ENCODE assay signal across 8 cellular contexts in the genomic region with DNA sequence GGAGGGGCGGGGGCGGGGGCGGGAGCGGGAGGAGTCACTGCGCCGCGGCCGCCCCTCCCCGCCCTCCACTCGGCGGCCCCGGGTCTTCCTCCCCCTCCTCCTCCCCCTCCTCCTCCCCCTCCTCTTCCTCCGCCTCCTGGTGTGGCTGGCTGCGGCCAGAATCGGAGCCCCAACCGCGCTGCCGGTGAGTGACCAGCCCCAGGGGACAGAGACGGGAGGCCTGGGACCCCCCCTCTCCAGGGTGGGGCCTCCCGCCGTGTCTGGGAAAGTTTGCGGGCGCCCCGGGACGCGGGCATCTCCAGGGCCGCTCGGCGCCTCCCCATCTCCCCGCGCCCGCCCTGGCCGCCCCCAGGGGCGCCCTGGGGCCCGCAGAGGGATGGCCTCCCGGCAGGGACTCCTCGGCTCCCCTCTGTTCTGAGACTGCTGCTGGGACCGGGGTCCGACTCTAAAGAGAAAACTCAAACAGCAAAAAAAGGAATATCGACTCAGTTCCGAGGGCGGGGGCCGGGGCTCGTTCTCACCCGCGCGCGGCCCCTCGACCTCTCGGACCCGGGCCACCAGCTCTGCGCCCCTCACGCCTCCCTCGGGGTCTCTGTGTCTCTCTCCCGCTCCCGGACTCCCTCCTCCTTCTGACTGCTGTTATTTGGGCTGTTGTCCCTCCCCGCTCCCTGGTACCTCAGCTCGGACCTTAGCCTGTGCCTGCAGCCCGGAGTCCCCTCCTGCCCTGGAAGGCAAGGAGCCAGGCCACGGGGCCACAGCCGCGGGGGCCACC. TPM values are rescaled to one million over a fixed set of nuclear protein-coding genes. Genes with fewer than 3 reads are reported as not detected.
DNase-seq lines count a peak whose midpoint lies in the region; ATAC-seq, FAIRE-seq and TF ChIP-seq lines count a peak whose summit lies in the region.

A gene with protein sequence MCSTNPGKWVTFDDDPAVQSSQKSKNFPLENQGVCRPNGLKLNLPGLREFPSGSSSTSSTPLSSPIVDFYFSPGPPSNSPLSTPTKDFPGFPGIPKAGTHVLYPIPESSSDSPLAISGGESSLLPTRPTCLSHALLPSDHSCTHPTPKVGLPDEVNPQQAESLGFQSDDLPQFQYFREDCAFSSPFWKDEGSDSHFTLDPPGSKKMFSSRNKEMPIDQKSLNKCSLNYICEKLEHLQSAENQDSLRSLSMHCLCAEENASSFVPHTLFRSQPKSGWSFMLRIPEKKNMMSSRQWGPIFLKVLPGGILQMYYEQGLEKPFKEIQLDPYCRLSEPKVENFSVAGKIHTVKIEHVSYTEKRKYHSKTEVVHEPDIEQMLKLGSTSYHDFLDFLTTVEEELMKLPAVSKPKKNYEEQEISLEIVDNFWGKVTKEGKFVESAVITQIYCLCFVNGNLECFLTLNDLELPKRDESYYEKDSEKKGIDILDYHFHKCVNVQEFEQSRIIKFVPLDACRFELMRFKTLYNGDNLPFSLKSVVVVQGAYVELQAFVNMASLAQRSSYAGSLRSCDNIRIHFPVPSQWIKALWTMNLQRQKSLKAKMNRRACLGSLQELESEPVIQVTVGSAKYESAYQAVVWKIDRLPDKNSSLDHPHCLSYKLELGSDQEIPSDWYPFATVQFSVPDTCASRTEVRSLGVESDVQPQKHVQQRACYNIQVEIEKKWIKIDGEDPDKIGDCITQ (plus strand): TSS at position 122 of the 772 bp plus-strand sequence. CDS start 50,480 bp downstream, outside the sequence.

- WGBS in neuronal stem cell (ENCODE audit: extremely low coverage in 2 of 2, insufficient read length in 2 of 2, insufficient replicate concordance in 1 of 2), 2 donors, result no CpG with 5 or more reads among the region's 62 CpGs

- peak within 1 kb of the TSS; percentile 63 for H3K23ac ChIP-seq in neuronal stem cell (ENCODE audit: low read depth, low read length, poor library complexity)

- no peak within 1 kb of the TSS for H3K4ac ChIP-seq in neuronal stem cell (ENCODE audit: low read length)

- peak within 1 kb of the TSS; percentile 85 for H3K4me3 Mint-ChIP-seq in activated T-helper 1 cell treated with anti-CD3 and anti-CD28 coated beads, Interleukin-12 subunit alpha, Interleukin-12 subunit beta, Interleukin-2, Interleukin-4 antibody, amounts not matched to agents 30 ng/mL and 10 ng/mL and 1 ng/mL, durations not matched to agents 14 hours and 24 hours and 36 hours

- ATAC-seq in HG03521 (IDR thresholded peaks at IDR 0.05; ENCODE audit: unreplicated experiment) (no peak), GM21528 (IDR thresholded peaks at IDR 0.05; ENCODE audit: low FRiP score, unreplicated experiment) (no peak)

- H3K27me3 ChIP-seq in Loucy (ENCODE audit: insufficient read depth, low read length, poor library complexity, severe bottlenecking), result no peaks in the 10 kb centered on the region
- no peaks in the 10 kb centered on the region for H3K27me3 ChIP-seq in neuronal stem cell (ENCODE audit: control insufficient read depth in 3 of 3, insufficient read depth in 3 of 3, low read depth in 1 of 3, low read length in 3 of 3)

- no peak within 1 kb of the TSS for H4K8ac ChIP-seq in neuronal stem cell (ENCODE audit: low read depth, low read length)

- H3K18ac ChIP-seq in neuronal stem cell (ENCODE audit: low read length), result peak within 1 kb of the TSS; percentile 96

- peak within 1 kb of the TSS; percentile 81 for H3K4me3 ChIP-seq in Loucy (ENCODE audit: low read length, poor library complexity, severe bottlenecking)
- peak within 1 kb of the TSS; percentile 81 to 88 for H3K4me3 ChIP-seq in neuronal stem cell (ENCODE audit: low read length in 2 of 2)

- peaks cover 14% of the 10 kb centered on the region for H3K4me1 ChIP-seq in Loucy (ENCODE audit: insufficient read depth, low read length, poor library complexity, severe bottlenecking)
- peaks cover 8 to 10% of the 10 kb centered on the region in 2 donors for H3K4me1 ChIP-seq in neuronal stem cell (ENCODE audit: control insufficient read depth in 2 of 2, insufficient read depth in 1 of 2, low read depth in 1 of 2, low read length in 2 of 2)

- H4K20me1 ChIP-seq in Loucy (ENCODE audit: insufficient read depth, low read length, poor library complexity, severe bottlenecking), result no peaks in the 10 kb centered on the region

- peak; percentile 23; the same call in 1 of the 2 replicates for TF ChIP-seq CTCF in Loucy (conservative IDR thresholded peaks at IDR 0.05; ENCODE audit: low read length)

- peaks cover 11% of the 10 kb centered on the region for H3K4me1 Mint-ChIP-seq in activated T-helper 1 cell treated with anti-CD3 and anti-CD28 coated beads, Interleukin-12 subunit alpha, Interleukin-12 subunit beta, Interleukin-2, Interleukin-4 antibody, amounts not matched to agents 30 ng/mL and 10 ng/mL and 1 ng/mL, durations not matched to agents 14 hours and 24 hours and 36 hours (ENCODE audit: low read depth)

- peak within 1 kb of the TSS; percentile 80 for H2BK5ac ChIP-seq in neuronal stem cell (ENCODE audit: low read length)

- no peaks in the 10 kb centered on the region for H3K9me3 ChIP-seq in Loucy (ENCODE audit: insufficient read depth, low read depth, low read length)
- H3K9me3 ChIP-seq in neuronal stem cell (replicated peaks in 1 of 2; ENCODE audit: control insufficient read depth in 2 of 2, insufficient read depth in 1 of 2, low read depth in 1 of 2, low read length in 2 of 2), result no peaks in the 10 kb centered on the region

- peak within 1 kb of the TSS; percentile 63 for H3K27ac ChIP-seq in neuronal stem cell (replicated peaks; ENCODE audit: low read length)

- peak within 1 kb of the TSS; percentile 65 for H2BK120ac ChIP-seq in neuronal stem cell (ENCODE audit: low read depth, low read length)

- DNase-seq in AG08396 (ENCODE audit: low spot score) (peak; percentile 73), GM19239 (ENCODE audit: insufficient read length, low spot score) (peak; percentile 24), frontal cortex (ENCODE audit: low spot score in 2 of 2) (peak; percentile 60 to 61), neuronal stem cell (ENCODE audit: low spot score) (peak; percentile 45)
- no peak for DNase-seq in activated T-helper 1 cell treated with anti-CD3 and anti-CD28 coated beads, Interleukin-12 subunit alpha, Interleukin-12 subunit beta, Interleukin-2, Interleukin-4 antibody, amounts not matched to agents 30 ng/mL and 10 ng/mL and 1 ng/mL, durations not matched to agents 14 hours and 24 hours and 36 hours (ENCODE audit: low spot score)

- H3K36me3 ChIP-seq in Loucy (ENCODE audit: insufficient read depth, low read length) (no peaks in the 10 kb centered on the region), neuronal stem cell (replicated peaks in 1 of 2; ENCODE audit: control insufficient read depth in 2 of 2, insufficient read depth in 2 of 2, low read length in 2 of 2) (no peaks in the 10 kb centered on the region)

- H2BK12ac ChIP-seq in neuronal stem cell (ENCODE audit: low read length), result peak within 1 kb of the TSS; percentile 69

- intact Hi-C loops in activated T-helper 1 cell treated with anti-CD3 and anti-CD28 coated beads, Interleukin-12 subunit alpha, Interleukin-12 subunit beta, Interleukin-2, Interleukin-4 antibody, amounts not matched to agents 30 ng/mL and 10 ng/mL and 1 ng/mL, durations not matched to agents 14 hours and 24 hours and 36 hours (cut with micrococcal nuclease), result no loop called here

- H3K9ac ChIP-seq in Loucy (ENCODE audit: low read depth, low read length, poor library complexity, severe bottlenecking), result peak within 1 kb of the TSS; percentile 69
- peak within 1 kb of the TSS; percentile 89 for H3K9ac ChIP-seq in neuronal stem cell (ENCODE audit: low read depth, low read length, poor library complexity)

- peak within 1 kb of the TSS; percentile 62 for H3K27ac Mint-ChIP-seq in activated T-helper 1 cell treated with anti-CD3 and anti-CD28 coated beads, Interleukin-12 subunit alpha, Interleukin-12 subunit beta, Interleukin-2, Interleukin-4 antibody, amounts not matched to agents 30 ng/mL and 10 ng/mL and 1 ng/mL, durations not matched to agents 14 hours and 24 hours and 36 hours

- no peaks in the 10 kb centered on the region for H3K9me3 Mint-ChIP-seq in activated T-helper 1 cell treated with anti-CD3 and anti-CD28 coated beads, Interleukin-12 subunit alpha, Interleukin-12 subunit beta, Interleukin-2, Interleukin-4 antibody, amounts not matched to agents 30 ng/mL and 10 ng/mL and 1 ng/mL, durations not matched to agents 14 hours and 24 hours and 36 hours

- 0 out of 2 replicates have a peak, but pooled peaks cover 4% of the 10 kb centered on the region for H3F3A ChIP-seq in Loucy (ENCODE audit: low read depth)

- FAIRE-seq in GM19239 (lab: Jason Lieb, UNC) (no peak), frontal cortex (lab: Jason Lieb, UNC) (no peak)

- peak within 1 kb of the TSS; percentile 47 for H2BK15ac ChIP-seq in neuronal stem cell (ENCODE audit: low read length)

- peak within 1 kb of the TSS; percentile 99 for H2AFZ ChIP-seq in Loucy (ENCODE audit: low read length)
- peak within 1 kb of the TSS; percentile 92 for H2AFZ ChIP-seq in neuronal stem cell (ENCODE audit: low read length)

- peak within 1 kb of the TSS; percentile 84 for H3K14ac ChIP-seq in neuronal stem cell (ENCODE audit: low read length)

- H3K4me2 ChIP-seq in Loucy (ENCODE audit: low read depth, low read length, poor library complexity, severe bottlenecking) (peak within 1 kb of the TSS; percentile 76), neuronal stem cell (ENCODE audit: insufficient read depth, low read length, poor library complexity, severe bottlenecking) (peak within 1 kb of the TSS; percentile 68)

- no peaks in the 10 kb centered on the region for H3K79me2 ChIP-seq in Loucy (ENCODE audit: insufficient read depth, low read length)

- peak within 1 kb of the TSS; percentile 77 for H2AK5ac ChIP-seq in neuronal stem cell (ENCODE audit: low read depth, low read length)

- peaks cover 12% of the 10 kb centered on the region for H3K27me3 Mint-ChIP-seq in activated T-helper 1 cell treated with anti-CD3 and anti-CD28 coated beads, Interleukin-12 subunit alpha, Interleukin-12 subunit beta, Interleukin-2, Interleukin-4 antibody, amounts not matched to agents 30 ng/mL and 10 ng/mL and 1 ng/mL, durations not matched to agents 14 hours and 24 hours and 36 hours (ENCODE audit: insufficient read depth)

- peak within 1 kb of the TSS; percentile 88 for H4K91ac ChIP-seq in neuronal stem cell (ENCODE audit: low read depth, low read length, poor library complexity)

- peaks cover 6% of the 10 kb centered on the region for H3K79me1 ChIP-seq in neuronal stem cell (ENCODE audit: low read depth, low read length)

- peaks cover 7% of the 10 kb centered on the region for H3K36me3 Mint-ChIP-seq in activated T-helper 1 cell treated with anti-CD3 and anti-CD28 coated beads, Interleukin-12 subunit alpha, Interleukin-12 subunit beta, Interleukin-2, Interleukin-4 antibody, amounts not matched to agents 30 ng/mL and 10 ng/mL and 1 ng/mL, durations not matched to agents 14 hours and 24 hours and 36 hours (ENCODE audit: low read depth)

- H3K9me2 ChIP-seq in Loucy (replicated peaks; ENCODE audit: low read depth, low read length), result no peaks in the 10 kb centered on the region

RNA-seq across cellular contexts. Expression of the gene that starts here (rescaled TPM):
- total RNA-seq in activated T-helper 1 cell treated with anti-CD3 and anti-CD28 coated beads, Interleukin-12 subunit alpha, Interleukin-12 subunit beta, Interleukin-2, Interleukin-4 antibody, amounts not matched to agents 30 ng/mL and 10 ng/mL and 1 ng/mL, durations not matched to agents 14 hours and 24 hours and 36 hours, result 1.2 and 1.3 TPM in 2 replicates
- total RNA-seq in frontal cortex, result 3.7 TPM
- 14.4 TPM for polyA plus RNA-seq in neuronal stem cell (2013, experiment 1 of 2)
- polyA plus RNA-seq in neuronal stem cell (2013, experiment 2 of 2), result 15.1 TPM
